Comparison of ENCODE assay signal across 19 cellular contexts in the genomic region with DNA sequence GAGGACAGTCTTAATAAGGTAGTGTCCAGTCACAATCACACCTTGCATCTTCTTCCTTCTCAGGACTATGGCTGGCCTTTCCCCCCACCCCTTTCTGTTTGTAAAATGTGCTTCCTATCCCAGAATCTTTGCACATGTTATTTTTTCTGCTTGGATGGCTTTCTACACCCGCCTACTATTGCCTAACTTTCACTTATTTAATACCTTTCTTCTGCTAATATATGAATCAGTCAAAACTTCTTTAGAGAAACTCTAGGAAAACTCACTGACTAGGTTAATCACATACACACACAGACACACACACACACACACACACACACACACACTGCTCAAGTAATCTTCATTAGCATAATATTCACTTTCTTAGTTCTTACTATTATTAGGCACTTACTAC. TPM values are rescaled to one million over a fixed set of nuclear protein-coding genes. Genes with fewer than 3 reads are reported as not detected.
A peak's percentile ranks its signal among the peaks of the same experiment; 100 is the strongest.
DNase-seq lines count a peak whose midpoint lies in the region; ATAC-seq and TF ChIP-seq lines count a peak whose summit lies in the region.
"Had no signal": no experiment of that assay in that cellular context is flagged by ENCODE, and none has a peak within 500 bp of the region (broad histone marks: within the 10 kb centered on the region; RNA-seq: fewer than 3 reads in every experiment).

No MANE protein-coding gene starts in this region.

- 84 to 100% (median 86%) methylated on average over 1 of the region's 1 CpG for whole genome bisulfite sequencing in psoas muscle, 3 donors

- ATAC-seq in psoas muscle (no peak), SK-N-SH treated with all-trans-retinoic acid at 6 μM for 48 hours (no peak), HG03045 (IDR thresholded peaks at IDR 0.05; ENCODE audit: unreplicated experiment) (no peak)
- ATAC-seq: left lung had no signal

- H3K27me3 Mint-ChIP-seq in Calu3 (ENCODE audit: unreplicated experiment): no peaks in the 10 kb centered on the region

- no peaks in the 10 kb centered on the region for H3K9me3 ChIP-seq in psoas muscle
- H3K9me3 ChIP-seq: BLaER1, left lung, thoracic aorta had no signal

- H3K4me3 Mint-ChIP-seq in Calu3 (ENCODE audit: low read depth, unreplicated experiment): no peak overlapping the region
- H3K4me3 Mint-ChIP-seq: H9 had no signal

- peaks cover 3 to 56% of the 10 kb centered on the region in 2 donors for H3K36me3 ChIP-seq in psoas muscle (ENCODE audit: insufficient read depth in 1 of 2, low read depth in 1 of 2)
- H3K36me3 ChIP-seq: BLaER1 had no signal

- H3K27ac Mint-ChIP-seq in Calu3 (ENCODE audit: unreplicated experiment): peak overlapping the region; percentile 30
- H3K27ac Mint-ChIP-seq: H9 had no signal

- no peaks in the 10 kb centered on the region for H3K9me3 Mint-ChIP-seq in Calu3 (ENCODE audit: low read depth, unreplicated experiment)
- H3K9me3 Mint-ChIP-seq: H9 had no signal

- DNase-seq in Calu3 (no peak), fibroblast of gingiva (ENCODE audit: low read depth) (peak; percentile 38), psoas muscle (no peak), SIG-M5 treated with dmso at 0.1 percent for 504 hours (lab: John Stamatoyannopoulos, UW; ENCODE audit: unreplicated experiment) (no peak)
- DNase-seq: activated CD4-positive, alpha-beta T cell treated with anti-CD3 and anti-CD28 coated beads for 4 hours; activated CD8-positive, alpha-beta memory T cell treated with anti-CD3 and anti-CD28 coated beads, Interleukin-2, amount 50 U/mL, for 4 hours; dermis blood vessel endothelial cell; foreskin melanocyte; H9; left lung; NCI-H1105 treated with DMSO at 0.1 percent for 48 hours; NCI-H2107; T1000 had no signal

- peaks cover 31% of the 10 kb centered on the region for H3K4me1 Mint-ChIP-seq in Calu3 (ENCODE audit: low read depth, unreplicated experiment)

- peak overlapping the region; percentile 86 for H3K27ac ChIP-seq in VCaP
- peak overlapping the region; percentile 44 for H3K27ac ChIP-seq in psoas muscle
- H3K27ac ChIP-seq: BLaER1, KMS-11, left lung, thoracic aorta had no signal

- BruUV-seq in Calu3 (replicated peaks; lab: Mats Ljungman, UMichigan): no TSS peak

- H3K27me3 ChIP-seq in psoas muscle (ENCODE audit: insufficient read depth in 3 of 3, low read length in 2 of 3): no peaks in the 10 kb centered on the region
- H3K27me3 ChIP-seq: BLaER1, left lung had no signal

- no peak for TF ChIP-seq CTCF in Calu3 (IDR thresholded peaks at IDR 0.05; ENCODE audit: unreplicated experiment)
- TF ChIP-seq CTCF in VCaP (conservative IDR thresholded peaks at IDR 0.05): no peak
- no peak for TF ChIP-seq CTCF in psoas muscle (IDR thresholded peaks at IDR 0.05)

- peaks cover 16% of the 10 kb centered on the region for H3K4me1 ChIP-seq in psoas muscle
- H3K4me1 ChIP-seq: left lung had no signal

- intact Hi-C loops in Calu3 (cut with micrococcal nuclease; ENCODE audit: unreplicated experiment): loop anchor here (5.0 kb wide), 1 partner anchor 34 kb away; no protein-coding TSS in a partner anchor
- intact Hi-C loops in psoas muscle (cut with DNase I): no loop called here

- H3K36me3 Mint-ChIP-seq in Calu3 (ENCODE audit: insufficient read depth, unreplicated experiment): peaks cover 90% of the 10 kb centered on the region

- H3K4me3 ChIP-seq in psoas muscle: no peak overlapping the region
- H3K4me3 ChIP-seq: BLaER1, left lung, thoracic aorta had no signal

- CTCF ChIA-PET in Calu3 (lab: Charles Lee): no interaction called here

TF ChIP-seq in SK-N-SH treated with all-trans-retinoic acid at 6 μM for 48 hours, 23 proteins besides CTCF, POLR2A, EP300 and RAD21:
- TF ChIP-seq ISL1 (CRISPR knock-in tag; IDR thresholded peaks at IDR 0.05) (no peak), ESRRG (CRISPR knock-in tag; IDR thresholded peaks at IDR 0.05) (no peak)

RNA-seq across cellular contexts. Expression of a gene that starts 51.0 kb away (rescaled TPM):
- total RNA-seq in Calu3 (2022): 136 and 184 TPM in 2 replicates
- total RNA-seq in psoas muscle: 100 to 1,000 TPM in 1 of 4 donors, 10 to 100 TPM in 3; 56.9 to 111 (median 78.1) TPM
- polyA plus RNA-seq in psoas muscle: 10 to 100 TPM; 26.7 to 89.2 (median 46.6) TPM
